ENCODE assay signal across 8 cellular contexts in genomic region chr9:98974994-98975712, GRCh38. TPM values are rescaled to one million over a fixed set of nuclear protein-coding genes. Genes with fewer than 3 reads are reported as not detected.
DNase-seq lines count a peak whose midpoint lies in the region; ATAC-seq and TF ChIP-seq lines count a peak whose summit lies in the region.

No MANE protein-coding gene starts in this region.

- peaks cover 10% of the 10 kb centered on the region for H3K4me1 Mint-ChIP-seq in activated CD4-positive, alpha-beta T cell treated with anti-CD3 and anti-CD28 coated beads, Interleukin-2, amount 10 ng/mL, durations not matched to agents 24 days and 14 days

- intact Hi-C loops in activated CD4-positive, alpha-beta T cell treated with anti-CD3 and anti-CD28 coated beads, Interleukin-2, amount 10 ng/mL, durations not matched to agents 24 days and 14 days (cut with micrococcal nuclease) = loop anchor here (1.0 to 2.0 kb wide), 2 partner anchors 24 to 165 kb away; no protein-coding TSS in a partner anchor
- intact Hi-C loops in colonic mucosa (cut with DNase I) (no loop called here), right lobe of liver (cut with DNase I) (loop anchor here in 1 of 2 donors (10.0 kb wide), 1 partner anchor 170 kb away; no protein-coding TSS in a partner anchor)

- peak overlapping the region; percentile 11 for H3K27ac ChIP-seq in AG04450 (ENCODE audit: low read depth, low read length)
- H3K27ac ChIP-seq in colonic mucosa = no peak overlapping the region
- H3K27ac ChIP-seq in right lobe of liver = no peak overlapping the region

- H3K27me3 Mint-ChIP-seq in activated CD4-positive, alpha-beta T cell treated with anti-CD3 and anti-CD28 coated beads, Interleukin-2, amount 10 ng/mL, durations not matched to agents 24 days and 14 days = peaks cover 38% of the 10 kb centered on the region

- H3K4me1 ChIP-seq in colonic mucosa = peaks cover 3% of the 10 kb centered on the region
- no peaks in the 10 kb centered on the region for H3K4me1 ChIP-seq in right lobe of liver

- TF ChIP-seq POLR2A in right lobe of liver (IDR thresholded peaks at IDR 0.05) = no peak

- ATAC-seq in GM18858 (IDR thresholded peaks at IDR 0.05; ENCODE audit: unreplicated experiment) = peak; percentile 87
- ATAC-seq in HG03095 (IDR thresholded peaks at IDR 0.05; ENCODE audit: unreplicated experiment) = peak; percentile 90
- peak; percentile 95 to 99 (median 98) for ATAC-seq in right lobe of liver

- peak overlapping the region in 1 of 2 donors; percentile 41 for H3K9ac ChIP-seq in colonic mucosa (ENCODE audit: low read depth in 2 of 2, low read length in 2 of 2)

- H3K4me3 ChIP-seq in AG04450 (ENCODE audit: low read depth, low read length) (peak overlapping the region; percentile 48), colonic mucosa (no peak overlapping the region), right lobe of liver (no peak overlapping the region)

- H3K27me3 ChIP-seq in AG04450 (ENCODE audit: control insufficient read depth, insufficient read depth, low read length) (peaks cover 21% of the 10 kb centered on the region), colonic mucosa (no peaks in the 10 kb centered on the region), right lobe of liver (no peaks in the 10 kb centered on the region)

- H3K4me3 Mint-ChIP-seq in activated CD4-positive, alpha-beta T cell treated with anti-CD3 and anti-CD28 coated beads, Interleukin-2, amount 10 ng/mL, durations not matched to agents 24 days and 14 days = peak overlapping the region; percentile 58

- POLR2A ChIA-PET in AG04450 (lab: Yijun Ruan, JAX) = no interaction called here

- CTCF ChIA-PET in AG04450 (lab: Charles Lee) = interaction anchor here (0.6 to 4.8 kb wide), 40 partner anchors 8 to 188 kb away, joined by 3 to 46 read pairs (median 4); partner anchors contain the start of genes GALNT12 and TGFBR1

- H3K36me3 Mint-ChIP-seq in activated CD4-positive, alpha-beta T cell treated with anti-CD3 and anti-CD28 coated beads, Interleukin-2, amount 10 ng/mL, durations not matched to agents 24 days and 14 days (ENCODE audit: low read depth) = no peaks in the 10 kb centered on the region

- H3K9me3 ChIP-seq in AG04450 (ENCODE audit: control insufficient read depth, insufficient read depth, low read length) = no peaks in the 10 kb centered on the region; the same call in 1 of the 2 replicates
- no peaks in the 10 kb centered on the region for H3K9me3 ChIP-seq in colonic mucosa
- no peaks in the 10 kb centered on the region for H3K9me3 ChIP-seq in right lobe of liver

- 16% methylated on average over 14 of the region's 33 CpGs for WGBS in right lobe of liver (ENCODE audit: insufficient coverage, low coverage, low lambda C conversion rate, missing lambda C conversion rate)

- H3K27ac Mint-ChIP-seq in activated CD4-positive, alpha-beta T cell treated with anti-CD3 and anti-CD28 coated beads, Interleukin-2, amount 10 ng/mL, durations not matched to agents 24 days and 14 days = no peak overlapping the region

- H3K9me3 Mint-ChIP-seq in activated CD4-positive, alpha-beta T cell treated with anti-CD3 and anti-CD28 coated beads, Interleukin-2, amount 10 ng/mL, durations not matched to agents 24 days and 14 days = no peaks in the 10 kb centered on the region

- TF ChIP-seq CTCF in AG04450 (IDR thresholded peaks at IDR 0.05; ENCODE audit: low read depth, low read length) (peak; percentile 99), colonic mucosa (IDR thresholded peaks at IDR 0.05) (peak; percentile 97), right lobe of liver (IDR thresholded peaks at IDR 0.05) (peak; percentile 92 to 99 (median 98))

- H3K36me3 ChIP-seq in colonic mucosa (no peaks in the 10 kb centered on the region), right lobe of liver (no peaks in the 10 kb centered on the region)

- peak; percentile 34 for DNase-seq in AG04450 (ENCODE audit: low read depth, low spot score)
- DNase-seq in NCI-H345 (lab: John Stamatoyannopoulos, UW) = peak; percentile 80
- peak; percentile 95 for DNase-seq in activated CD4-positive, alpha-beta T cell treated with anti-CD3 and anti-CD28 coated beads, Interleukin-2, amount 10 ng/mL, durations not matched to agents 24 days and 14 days
- DNase-seq in colonic mucosa = peak; percentile 89
- DNase-seq in right lobe of liver = peak; percentile 81 to 84 (median 82)
- peak; percentile 83 for DNase-seq in stimulated activated CD4-positive, alpha-beta T cell treated with anti-CD3 and anti-CD28 coated beads, Interleukin-4, amount 100 ng/mL, for 24 hours

RNA-seq across cellular contexts. Expression of gene COL15A1, which starts 31.4 kb away (rescaled TPM):
- 3.0 and 3.2 TPM in 2 replicates for polyA plus RNA-seq in AG04450 (2011; rRNA removed)
- 2.0 and 2.8 TPM in 2 replicates for polyA minus RNA-seq in AG04450 (2011; rRNA and poly(A)+ RNA removed)
- 0.05 and 0.12 TPM in 2 replicates for total RNA-seq in activated CD4-positive, alpha-beta T cell treated with anti-CD3 and anti-CD28 coated beads, Interleukin-2, amount 10 ng/mL, durations not matched to agents 24 days and 14 days
- total RNA-seq in colonic mucosa (10 to 100 TPM in 1 of 2 donors, 1 to 10 TPM in 1; 6.0 to 16.0 TPM), right lobe of liver (under 1 TPM in 4 of 6 experiments, not detected in 2; 0.07 to 0.58 (median 0.11) TPM)

Comparison
In these comparisons a context has a peak if more than half of its experiments do, and no peak if none do; other contexts are left out.
1. DNase-seq: peak in every context shown above with its lines; median percentile 95 in activated CD4-positive, alpha-beta T cell treated with anti-CD3 and anti-CD28 coated beads, Interleukin-2, amount 10 ng/mL, durations not matched to agents 24 days and 14 days; 89 in colonic mucosa; 83 in stimulated activated CD4-positive, alpha-beta T cell treated with anti-CD3 and anti-CD28 coated beads, Interleukin-4, amount 100 ng/mL, for 24 hours; 82 in right lobe of liver; 80 in NCI-H345; 34 in AG04450.